Comparison of ENCODE assay signal across 8 cellular contexts in the genomic region with DNA sequence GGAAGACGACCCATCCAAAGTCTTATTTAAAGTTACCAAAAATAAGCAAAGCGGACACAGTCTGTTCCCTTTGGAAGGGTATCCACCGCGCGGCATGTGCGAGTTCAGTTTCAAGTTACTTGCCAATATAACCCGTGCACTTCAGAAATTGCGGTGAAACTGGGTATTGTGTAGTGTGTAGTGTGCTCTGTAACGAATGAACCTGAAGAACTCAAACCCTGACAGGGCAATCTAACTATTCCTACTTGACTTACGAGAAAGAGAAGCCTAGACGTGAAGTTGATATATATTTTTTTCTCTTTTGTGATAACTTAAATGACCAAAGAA. TPM values are rescaled to one million over a fixed set of nuclear protein-coding genes. Genes with fewer than 3 reads are reported as not detected.
DNase-seq lines count a peak whose midpoint lies in the region; ATAC-seq and TF ChIP-seq lines count a peak whose summit lies in the region.

No MANE protein-coding gene starts in this region.

- H3K4me1 Mint-ChIP-seq in stimulated activated naive CD8-positive, alpha-beta T cell treated with anti-CD3 and anti-CD28 coated beads, Interleukin-15, Interleukin-2, amounts not matched to agents 100 ng/mL and 50 ng/mL, for 24 hours (ENCODE audit: low read depth), result peaks cover 60% of the 10 kb centered on the region

- intact Hi-C loops in ascending aorta (cut with DNase I), result loop anchor here (2.0 to 10.0 kb wide), 9 partner anchors 54 to 1054 kb away; no protein-coding TSS in a partner anchor
- intact Hi-C loops in lower lobe of right lung (cut with DNase I), result no loop called here
- intact Hi-C loops in posterior vena cava (cut with DNase I), result no loop called here

- peaks cover 6 to 32% of the 10 kb centered on the region in 2 donors for H3K4me1 ChIP-seq in ascending aorta
- H3K4me1 ChIP-seq in lower lobe of right lung, result peaks cover 41% of the 10 kb centered on the region
- peaks cover 3% of the 10 kb centered on the region for H3K4me1 ChIP-seq in urinary bladder (ENCODE audit: insufficient read depth)

- H3K4me3 ChIP-seq in ascending aorta (peak overlapping the region; percentile 87 to 98), lower lobe of right lung (peak overlapping the region; percentile 89), urinary bladder (ENCODE audit: low read depth, low read length) (peak overlapping the region; percentile 82)

- H3K36me3 ChIP-seq in ascending aorta (no peaks in the 10 kb centered on the region), lower lobe of right lung (no peaks in the 10 kb centered on the region), urinary bladder (ENCODE audit: insufficient read depth) (no peaks in the 10 kb centered on the region)

- peak overlapping the region; percentile 89 for H3K27ac Mint-ChIP-seq in stimulated activated naive CD8-positive, alpha-beta T cell treated with anti-CD3 and anti-CD28 coated beads, Interleukin-15, Interleukin-2, amounts not matched to agents 100 ng/mL and 50 ng/mL, for 24 hours

- H3K27me3 ChIP-seq in ascending aorta (no peaks in the 10 kb centered on the region), lower lobe of right lung (ENCODE audit: low read depth) (no peaks in the 10 kb centered on the region)

- peak overlapping the region; percentile 88 for H3K4me3 Mint-ChIP-seq in stimulated activated naive CD8-positive, alpha-beta T cell treated with anti-CD3 and anti-CD28 coated beads, Interleukin-15, Interleukin-2, amounts not matched to agents 100 ng/mL and 50 ng/mL, for 24 hours

- TF ChIP-seq CTCF in ascending aorta (IDR thresholded peaks at IDR 0.05), result no peak
- no peak for TF ChIP-seq CTCF in lower lobe of right lung (IDR thresholded peaks at IDR 0.05)

- H3K9me3 Mint-ChIP-seq in stimulated activated naive CD8-positive, alpha-beta T cell treated with anti-CD3 and anti-CD28 coated beads, Interleukin-15, Interleukin-2, amounts not matched to agents 100 ng/mL and 50 ng/mL, for 24 hours, result no peaks in the 10 kb centered on the region

- WGBS in urinary bladder, result 3% methylated on average over 11 of the region's 11 CpGs

- no peak for ATAC-seq in stimulated activated naive CD8-positive, alpha-beta T cell treated with anti-CD3 and anti-CD28 coated beads, Interleukin-15, Interleukin-2, amounts not matched to agents 100 U/mL and 50 U/mL, for 24 hours
- no peak for ATAC-seq in lower lobe of right lung

- no peak for DNase-seq in stimulated activated naive CD8-positive, alpha-beta T cell treated with anti-CD3 and anti-CD28 coated beads, Interleukin-15, Interleukin-2, amounts not matched to agents 100 U/mL and 50 U/mL, for 24 hours
- DNase-seq in ascending aorta (ENCODE audit: low spot score in 2 of 2) (no peak), lower lobe of right lung (no peak), posterior vena cava (ENCODE audit: low spot score) (no peak), LoVo (ENCODE audit: low spot score) (no peak), RPMI8226 (no peak)

- no peaks in the 10 kb centered on the region for H3K27me3 Mint-ChIP-seq in stimulated activated naive CD8-positive, alpha-beta T cell treated with anti-CD3 and anti-CD28 coated beads, Interleukin-15, Interleukin-2, amounts not matched to agents 100 ng/mL and 50 ng/mL, for 24 hours

- peaks cover 0 to 4% of the 10 kb centered on the region in 2 donors for H3K9me3 ChIP-seq in ascending aorta
- no peaks in the 10 kb centered on the region for H3K9me3 ChIP-seq in lower lobe of right lung

- peaks cover 20% of the 10 kb centered on the region for H3K36me3 Mint-ChIP-seq in stimulated activated naive CD8-positive, alpha-beta T cell treated with anti-CD3 and anti-CD28 coated beads, Interleukin-15, Interleukin-2, amounts not matched to agents 100 ng/mL and 50 ng/mL, for 24 hours (ENCODE audit: low read depth)

- H3K27ac ChIP-seq in ascending aorta (peak overlapping the region; percentile 99 to 100), lower lobe of right lung (peak overlapping the region; percentile 94), urinary bladder (ENCODE audit: low read depth) (no peak overlapping the region)

RNA-seq across cellular contexts. Expression of a gene that starts 1.5 kb away (rescaled TPM):
- total RNA-seq in ascending aorta, result 37.0 TPM
- 42.9 TPM for total RNA-seq in lower lobe of right lung
- total RNA-seq in urinary bladder, result 125 TPM
- 22.5 TPM for polyA plus RNA-seq in urinary bladder
- total RNA-seq in posterior vena cava, result 10 to 100 TPM; 43.9 to 44.5 TPM
